8 cellular contexts compared by ENCODE assay signal in the genomic region with DNA sequence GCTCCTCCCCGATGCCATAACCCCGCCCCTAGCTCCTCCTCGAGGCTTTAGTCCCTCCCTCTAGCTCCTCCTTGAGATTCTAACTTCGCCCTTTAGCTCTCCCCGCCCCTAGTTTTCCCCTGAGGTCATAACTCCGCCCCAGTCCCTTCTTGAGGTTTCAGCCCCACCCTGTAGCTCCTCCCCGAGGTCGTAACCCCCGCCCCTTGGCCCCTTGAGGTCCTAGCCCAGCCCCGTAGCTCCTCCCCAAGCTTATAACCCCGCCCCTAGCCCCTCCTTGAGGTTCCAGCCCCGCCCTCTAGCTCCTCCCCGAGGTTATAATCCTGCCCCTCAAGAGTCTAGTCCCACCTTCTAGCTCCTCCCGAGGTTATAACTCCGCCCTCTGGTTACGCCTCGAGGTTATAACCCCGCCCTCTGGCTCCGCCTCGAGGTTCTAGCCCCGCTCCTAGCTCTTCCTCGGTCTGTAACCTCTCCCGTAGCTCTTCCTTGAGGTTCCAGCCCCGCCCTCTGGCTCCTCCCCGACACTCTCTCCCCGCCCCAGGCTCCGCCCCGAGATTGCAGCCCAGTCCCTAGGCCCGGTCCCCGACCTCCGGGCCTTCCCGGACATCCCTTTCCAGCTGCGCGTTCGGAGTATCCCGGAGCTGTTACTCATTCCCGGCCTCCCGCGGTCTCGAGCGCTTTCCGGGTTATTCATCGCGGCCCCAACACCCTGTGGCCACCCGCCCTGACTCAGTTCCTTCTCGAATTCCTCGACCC. TPM values are rescaled to one million over a fixed set of nuclear protein-coding genes. Genes with fewer than 3 reads are reported as not detected.
DNase-seq lines count a peak whose midpoint lies in the region; ATAC-seq and TF ChIP-seq lines count a peak whose summit lies in the region.

No MANE protein-coding gene starts in this region.

- H3K36me3 Mint-ChIP-seq in activated CD4-positive, alpha-beta T cell treated with anti-CD3 and anti-CD28 coated beads, Interleukin-2, amount 10 ng/mL, durations not matched to agents 7 days and 5 days (ENCODE audit: low read depth): peaks cover 26% of the 10 kb centered on the region

- peaks cover 7% of the 10 kb centered on the region for H3K27me3 Mint-ChIP-seq in activated CD4-positive, alpha-beta T cell treated with anti-CD3 and anti-CD28 coated beads, Interleukin-2, amount 10 ng/mL, durations not matched to agents 7 days and 5 days

- no peaks in the 10 kb centered on the region for H3K9me3 Mint-ChIP-seq in activated CD4-positive, alpha-beta T cell treated with anti-CD3 and anti-CD28 coated beads, Interleukin-2, amount 10 ng/mL, durations not matched to agents 7 days and 5 days

- H3K4me1 Mint-ChIP-seq in activated CD4-positive, alpha-beta T cell treated with anti-CD3 and anti-CD28 coated beads, Interleukin-2, amount 10 ng/mL, durations not matched to agents 7 days and 5 days: peaks cover 50% of the 10 kb centered on the region

- TF ChIP-seq CTCF in coronary artery (IDR thresholded peaks at IDR 0.05): no peak

- peak overlapping the region; percentile 78 for H3K4me3 ChIP-seq in coronary artery

- H3K27ac ChIP-seq in coronary artery: peak overlapping the region; percentile 85 to 91

- DNase-seq in AG20443 (ENCODE audit: low spot score) (peak; percentile 98), NCI-H446 treated with DMSO at 0.1 percent for 48 hours (lab: John Stamatoyannopoulos, UW) (peak; percentile 99), coronary artery (ENCODE audit: low spot score) (peak; percentile 99), left kidney (ENCODE audit: low read depth, low spot score) (peak; percentile 97)
- peak; percentile 98 for DNase-seq in activated CD4-positive, alpha-beta T cell treated with anti-CD3 and anti-CD28 coated beads, Interleukin-2, amount 10 ng/mL, durations not matched to agents 7 days and 5 days
- peak; percentile 98 for DNase-seq in stimulated activated CD4-positive, alpha-beta T cell treated with anti-CD3 and anti-CD28 coated beads, Interleukin-1b, Interleukin-23, amount 100 ng/mL, for 48 hours

- TF ChIP-seq POLR2A in GM19099 (IDR thresholded peaks at IDR 0.05; ENCODE audit: extremely low read depth, insufficient read length, low read depth): peak; percentile 38

- POLR2A ChIA-PET in activated CD4-positive, alpha-beta T cell treated with anti-CD3 and anti-CD28 coated beads, Interleukin-2, amount 10 ng/mL, durations not matched to agents 7 days and 5 days (lab: Charles Lee): interaction anchor here (1.0 to 1.5 kb wide), 3 partner anchors 86 to 111 kb away, joined by 3 to 6 read pairs (median 4); a partner anchor contains a TSS

- peak overlapping the region; percentile 79 for H3K4me3 Mint-ChIP-seq in activated CD4-positive, alpha-beta T cell treated with anti-CD3 and anti-CD28 coated beads, Interleukin-2, amount 10 ng/mL, durations not matched to agents 7 days and 5 days

- CTCF ChIA-PET in activated CD4-positive, alpha-beta T cell treated with anti-CD3 and anti-CD28 coated beads, Interleukin-2, amount 10 ng/mL, durations not matched to agents 7 days and 5 days (lab: Charles Lee): interaction anchor here (0.6 to 1.6 kb wide), 22 partner anchors 10 to 908 kb away, joined by 3 to 21 read pairs (median 3); a partner anchor contains a TSS

- peak overlapping the region; percentile 87 for H3K27ac Mint-ChIP-seq in activated CD4-positive, alpha-beta T cell treated with anti-CD3 and anti-CD28 coated beads, Interleukin-2, amount 10 ng/mL, durations not matched to agents 7 days and 5 days

- peak; percentile 83 for ATAC-seq in HG03378 (IDR thresholded peaks at IDR 0.05; ENCODE audit: unreplicated experiment)

RNA-seq across cellular contexts. Expression of a gene that starts 1.4 kb away (rescaled TPM):
- 10 to 100 TPM; 10.3 TPM for total RNA-seq in activated CD4-positive, alpha-beta T cell treated with anti-CD3 and anti-CD28 coated beads, Interleukin-2, amount 10 ng/mL, durations not matched to agents 7 days and 5 days

RNA-seq across cellular contexts. Expression of a gene that starts 28.9 kb away (rescaled TPM):
- total RNA-seq in activated CD4-positive, alpha-beta T cell treated with anti-CD3 and anti-CD28 coated beads, Interleukin-2, amount 10 ng/mL, durations not matched to agents 7 days and 5 days: under 1 TPM; 0.12 to 0.20 TPM

RNA-seq across cellular contexts. Expression of a gene that starts 47.3 kb away (rescaled TPM):
- total RNA-seq in activated CD4-positive, alpha-beta T cell treated with anti-CD3 and anti-CD28 coated beads, Interleukin-2, amount 10 ng/mL, durations not matched to agents 7 days and 5 days: not detected

RNA-seq across cellular contexts. Expression of a gene that starts 49.2 kb away (rescaled TPM):
- total RNA-seq in activated CD4-positive, alpha-beta T cell treated with anti-CD3 and anti-CD28 coated beads, Interleukin-2, amount 10 ng/mL, durations not matched to agents 7 days and 5 days: 10 to 100 TPM; 24.5 to 30.5 TPM

RNA-seq across cellular contexts. Expression of a gene that starts 56.7 kb away (rescaled TPM):
- under 1 TPM; 0.50 to 0.79 TPM for total RNA-seq in activated CD4-positive, alpha-beta T cell treated with anti-CD3 and anti-CD28 coated beads, Interleukin-2, amount 10 ng/mL, durations not matched to agents 7 days and 5 days

Comparison
In these comparisons a context has a peak if more than half of its experiments do, and no peak if none do; other contexts are left out.
1. Peak in every context shown above with its lines: DNase-seq, ATAC-seq, H3K4me3 ChIP-seq and H3K27ac ChIP-seq.